ENCODE assay signal across 12 cellular contexts in genomic region chrX:12946406-12946805, GRCh38. TPM values are rescaled to one million over a fixed set of nuclear protein-coding genes. Genes with fewer than 3 reads are reported as not detected.
DNase-seq lines count a peak whose midpoint lies in the region; ATAC-seq and TF ChIP-seq lines count a peak whose summit lies in the region.
"Had no signal": no experiment of that assay in that cellular context is flagged by ENCODE, and none has a peak within 500 bp of the region (broad histone marks: within the 10 kb centered on the region; RNA-seq: fewer than 3 reads in every experiment).

No MANE protein-coding gene starts in this region.

- no peaks in the 10 kb centered on the region for H3K27me3 Mint-ChIP-seq in mesothelial cell of epicardium (ENCODE audit: low read depth)
- H3K27me3 Mint-ChIP-seq: central memory CD8-positive, alpha-beta T cell had no signal

- H3K4me3 ChIP-seq in left ventricle myocardium inferior (no peak overlapping the region), right atrium auricular region (no peak overlapping the region), adipocyte (ENCODE audit: low read length) (no peak overlapping the region)

- ATAC-seq in GM21381 (IDR thresholded peaks at IDR 0.05; ENCODE audit: unreplicated experiment) (no peak), HG02852 (IDR thresholded peaks at IDR 0.05; ENCODE audit: unreplicated experiment) (no peak), GM18909 (IDR thresholded peaks at IDR 0.05; ENCODE audit: poor library complexity, unreplicated experiment) (no peak)

- no peak for TF ChIP-seq CTCF in left ventricle myocardium inferior (IDR thresholded peaks at IDR 0.05; ENCODE audit: borderline replicate concordance)
- TF ChIP-seq CTCF in right atrium auricular region (IDR thresholded peaks at IDR 0.05), result no peak
- no peak for TF ChIP-seq CTCF in mesothelial cell of epicardium (IDR thresholded peaks at IDR 0.05; ENCODE audit: unreplicated experiment)

- H3K27me3 ChIP-seq in left ventricle myocardium inferior (ENCODE audit: low read depth) (no peaks in the 10 kb centered on the region), right atrium auricular region (no peaks in the 10 kb centered on the region), adipocyte (replicated peaks; ENCODE audit: control insufficient read depth, insufficient read depth, low read length) (no peaks in the 10 kb centered on the region)

- no peaks in the 10 kb centered on the region for H3K9me3 ChIP-seq in left ventricle myocardium inferior (replicated peaks)
- no peaks in the 10 kb centered on the region for H3K9me3 ChIP-seq in right atrium auricular region
- H3K9me3 ChIP-seq in adipocyte (ENCODE audit: control insufficient read depth, low read length), result no peaks in the 10 kb centered on the region

- peaks cover 15% of the 10 kb centered on the region for H3K4me1 ChIP-seq in left ventricle myocardium inferior
- H3K4me1 ChIP-seq in right atrium auricular region, result peaks cover 0 to 15% of the 10 kb centered on the region in 2 donors
- peaks cover 16% of the 10 kb centered on the region for H3K4me1 ChIP-seq in adipocyte (ENCODE audit: control insufficient read depth, insufficient read depth, low read length)

- no peak for DNase-seq in left ventricle myocardium inferior
- no peak for DNase-seq in right atrium auricular region (ENCODE audit: low spot score)
- DNase-seq in adipocyte (ENCODE audit: low read depth), result no peak
- no peak for DNase-seq in mesothelial cell of epicardium (ENCODE audit: low spot score in 2 of 2, unreplicated experiment in 2 of 2)
- DNase-seq in NCI-H187 (lab: John Stamatoyannopoulos, UW), result no peak
- DNase-seq: kidney had no signal

- H3K4me1 Mint-ChIP-seq in mesothelial cell of epicardium, result peaks cover 48% of the 10 kb centered on the region

- peak overlapping the region; percentile 63 for H3K9ac ChIP-seq in adipocyte (ENCODE audit: low read length)

- H3K27ac Mint-ChIP-seq in mesothelial cell of epicardium, result peak overlapping the region; percentile 92

- intact Hi-C loops in left ventricle myocardium inferior (cut with micrococcal nuclease), result loop anchor here (5.0 kb wide), 1 partner anchor 541 kb away; no protein-coding TSS in a partner anchor

- peaks cover 14% of the 10 kb centered on the region for H3K9me3 Mint-ChIP-seq in mesothelial cell of epicardium
- H3K9me3 Mint-ChIP-seq: central memory CD8-positive, alpha-beta T cell had no signal

- H3K27ac ChIP-seq in left ventricle myocardium inferior (replicated peaks) (peak overlapping the region; percentile 19), right atrium auricular region (no peak overlapping the region)

- H3K36me3 ChIP-seq in left ventricle myocardium inferior (no peaks in the 10 kb centered on the region), right atrium auricular region (no peaks in the 10 kb centered on the region), adipocyte (ENCODE audit: control insufficient read depth, insufficient read depth, low read length, severe bottlenecking) (no peaks in the 10 kb centered on the region)

- H3K36me3 Mint-ChIP-seq in mesothelial cell of epicardium, result no peaks in the 10 kb centered on the region

- H3K4me3 Mint-ChIP-seq in mesothelial cell of epicardium, result no peak overlapping the region

RNA-seq across cellular contexts. Expression of gene TMSB4X, which starts 28.5 kb away (rescaled TPM):
- 955 TPM for total RNA-seq in left ventricle myocardium inferior
- 1,000 to 10,000 TPM; 1,780 to 2,397 TPM for total RNA-seq in right atrium auricular region
- total RNA-seq in mesothelial cell of epicardium, result 2,120 to 2,167 TPM (median 2,121 TPM) in 3 replicates

RNA-seq across cellular contexts. Expression of gene TLR8, which starts 40.0 kb away (rescaled TPM):
- total RNA-seq in left ventricle myocardium inferior (0.85 TPM), right atrium auricular region (1 to 10 TPM in 1 of 2 donors, under 1 TPM in 1; 0.41 to 2.4 TPM), mesothelial cell of epicardium (not detected in 3 replicates)
- total RNA-seq: fibroblast of lung, HepG2 had no signal
